ENCODE assay signal across 25 cellular contexts in genomic region chr7:30852744-30853288, GRCh38. TPM values are rescaled to one million over a fixed set of nuclear protein-coding genes. Genes with fewer than 3 reads are reported as not detected.
DNase-seq lines count a peak whose midpoint lies in the region; ATAC-seq and TF ChIP-seq lines count a peak whose summit lies in the region.
"Had no signal": no experiment of that assay in that cellular context is flagged by ENCODE, and none has a peak within 500 bp of the region (broad histone marks: within the 10 kb centered on the region; RNA-seq: fewer than 3 reads in every experiment).

No MANE protein-coding gene starts in this region.

- no peak for DNase-seq in heart right ventricle
- DNase-seq in right atrium auricular region (ENCODE audit: low spot score), result no peak
- peak; percentile 14 to 35 for DNase-seq in aorta
- DNase-seq: activated CD4-positive, alpha-beta memory T cell treated with anti-CD3 and anti-CD28 coated beads for 36 hours; activated CD8-positive, alpha-beta memory T cell treated with anti-CD3 and anti-CD28 coated beads, Interleukin-2, amount 50 U/mL, for 48 hours; CD8-positive, alpha-beta memory T cell; foreskin keratinocyte; H9; hypothalamus; NCI-H1436; NCI-H524; spleen; stimulated activated CD4-positive, alpha-beta T cell treated with anti-CD3 and anti-CD28 coated beads, Interleukin-2, amount 100 ng/mL, for 48 hours; T-cell; upper lobe of left lung had no signal

- H3K27me3 ChIP-seq in heart right ventricle (no peaks in the 10 kb centered on the region), right atrium auricular region (no peaks in the 10 kb centered on the region), muscle layer of duodenum (ENCODE audit: low read depth, low read length) (no peaks in the 10 kb centered on the region), aorta (ENCODE audit: control insufficient read depth in 1 of 2, insufficient read depth in 2 of 2, low read length in 1 of 2) (no peaks in the 10 kb centered on the region)
- H3K27me3 ChIP-seq: foreskin keratinocyte, neutrophil, upper lobe of left lung had no signal

- peaks cover 0 to 37% (median 0%) of the 10 kb centered on the region in 9 donors for H3K36me3 ChIP-seq in heart right ventricle
- no peaks in the 10 kb centered on the region for H3K36me3 ChIP-seq in right atrium auricular region
- H3K36me3 ChIP-seq in muscle layer of duodenum (ENCODE audit: control insufficient read depth in 1 of 2, insufficient read depth in 2 of 2, low read length in 2 of 2), result peaks cover 7 to 12% of the 10 kb centered on the region in 2 donors
- no peaks in the 10 kb centered on the region for H3K36me3 ChIP-seq in aorta (ENCODE audit: control insufficient read depth in 1 of 2, insufficient read depth in 2 of 2, low read length in 1 of 2)
- H3K36me3 ChIP-seq: neutrophil, spleen had no signal

- intact Hi-C loops in heart right ventricle (cut with DNase I), result no loop called here
- intact Hi-C loops in aorta (cut with DNase I), result loop anchor here (1.0 to 5.0 kb wide), 5 partner anchors 36 to 91 kb away; partner anchors contain the start of gene AQP1 (in 1 of the 2)

- TF ChIP-seq CTCF in heart right ventricle (IDR thresholded peaks at IDR 0.05) (no peak), right atrium auricular region (IDR thresholded peaks at IDR 0.05) (no peak)

- WGBS in heart right ventricle, 2 donors, result 79 to 83% methylated on average over 11 of the region's 11 CpGs
- WGBS in aorta, 2 donors, result 53 to 62% methylated on average over 11 of the region's 11 CpGs

- no peaks in the 10 kb centered on the region for H3K9me3 ChIP-seq in heart right ventricle
- no peaks in the 10 kb centered on the region for H3K9me3 ChIP-seq in right atrium auricular region
- H3K9me3 ChIP-seq in muscle layer of duodenum (ENCODE audit: control insufficient read depth in 1 of 2, low read length in 2 of 2), result no peaks in the 10 kb centered on the region
- no peaks in the 10 kb centered on the region for H3K9me3 ChIP-seq in aorta (ENCODE audit: control insufficient read depth, low read length)
- H3K9me3 ChIP-seq: neutrophil, spleen, upper lobe of left lung had no signal

- H3K4me3 ChIP-seq in heart right ventricle (no peak overlapping the region), right atrium auricular region (no peak overlapping the region), muscle layer of duodenum (ENCODE audit: low read depth in 1 of 2, low read length in 2 of 2) (peak overlapping the region in 1 of 2 donors; percentile 33), skin epidermis (no peak overlapping the region), aorta (ENCODE audit: low read length in 2 of 2) (no peak overlapping the region)
- H3K4me3 ChIP-seq: spleen, upper lobe of left lung had no signal

- H3K27ac ChIP-seq in heart right ventricle, result peak overlapping the region in 6 of 10 donors; percentile 41 to 71 (median 50)
- peak overlapping the region in 1 of 2 donors; percentile 7 for H3K27ac ChIP-seq in right atrium auricular region
- H3K27ac ChIP-seq in muscle layer of duodenum (ENCODE audit: low read length), result peak overlapping the region; percentile 50
- peak overlapping the region in 18 of 21 experiments; percentile 39 to 85 (median 71) for H3K27ac ChIP-seq in skin epidermis
- peak overlapping the region; percentile 81 to 86 for H3K27ac ChIP-seq in aorta (ENCODE audit: low read depth in 1 of 2, low read length in 2 of 2)
- H3K27ac ChIP-seq: epithelial cell of prostate, foreskin keratinocyte, KMS-11, neutrophil, upper lobe of left lung had no signal

- peaks cover 3 to 45% (median 20%) of the 10 kb centered on the region in 9 donors for H3K4me1 ChIP-seq in heart right ventricle
- H3K4me1 ChIP-seq in right atrium auricular region, result peaks cover 0 to 16% of the 10 kb centered on the region in 2 donors
- H3K4me1 ChIP-seq in muscle layer of duodenum (ENCODE audit: control insufficient read depth in 1 of 2, insufficient read depth in 2 of 2, low read length in 2 of 2), result peaks cover 0 to 5% of the 10 kb centered on the region in 2 donors
- no peaks in the 10 kb centered on the region for H3K4me1 ChIP-seq in aorta (ENCODE audit: control insufficient read depth in 1 of 2, insufficient read depth in 2 of 2, low read length in 2 of 2)
- H3K4me1 ChIP-seq: foreskin keratinocyte had no signal

- ATAC-seq in heart right ventricle, result peak in 1 of 8 donors; percentile 20
- ATAC-seq in aorta (ENCODE audit: low FRiP score), result no peak
- no peak for ATAC-seq in HG03457 (IDR thresholded peaks at IDR 0.05; ENCODE audit: unreplicated experiment)
- ATAC-seq in GM21529 (IDR thresholded peaks at IDR 0.05; ENCODE audit: unreplicated experiment), result no peak
- ATAC-seq in activated CD4-positive, CD25-positive, alpha-beta regulatory T cell treated with anti-CD3 and anti-CD28 coated beads, Interleukin-2, amount 50 U/mL, for 24 hours, result no peak
- ATAC-seq: foreskin keratinocyte; stimulated activated memory B cell treated with anti-CD40 and anti-IgM and Interleukin-4, amounts not matched to agents 10 μg/mL and 1 μg/mL and 100 μg/mL, for 72 hours; T-cell had no signal

RNA-seq across cellular contexts. Expression of gene AQP1, which starts 58.8 kb away (rescaled TPM):
- 100 to 1,000 TPM; 101 to 274 (median 171) TPM for total RNA-seq in heart right ventricle
- polyA plus RNA-seq in heart right ventricle, result 100 to 1,000 TPM; 211 to 245 TPM
- total RNA-seq in right atrium auricular region, result 100 to 1,000 TPM; 353 to 517 TPM
- total RNA-seq in aorta, result 1,000 to 10,000 TPM in 1 of 2 donors, 100 to 1,000 TPM in 1; 680 to 1,062 TPM
- 100 to 1,000 TPM; 370 to 962 TPM for polyA plus RNA-seq in aorta
- total RNA-seq: activated T-helper 2 cell treated with anti-CD3 and anti-CD28 coated beads, Interferon-gamma antibody, Interleukin-2, Interleukin-4, amounts not matched to agents 10 μg/mL and 5 μg/mL and 100 μg/mL, durations not matched to agents 14 hours and 24 hours and 36 hours; foreskin keratinocyte had no signal
- polyA plus RNA-seq: CD8-positive, alpha-beta memory T cell had no signal

Comparison
In these comparisons a context has a peak if more than half of its experiments do, and no peak if none do; other contexts are left out.
1. DNase-seq: peak in aorta (2 of 2); none in heart right ventricle (0 of 2) and right atrium auricular region (single experiment).
2. intact Hi-C loops: an anchor here in aorta (1.0 to 5.0 kb wide); none called in heart right ventricle.